ENCODE assay signal across 19 cellular contexts in genomic region chr16:67144943-67145342, GRCh38. TPM values are rescaled to one million over a fixed set of nuclear protein-coding genes. Genes with fewer than 3 reads are reported as not detected.
DNase-seq lines count a peak whose midpoint lies in the region; ATAC-seq and TF ChIP-seq lines count a peak whose summit lies in the region.
"Had no signal": no experiment of that assay in that cellular context is flagged by ENCODE, and none has a peak within 500 bp of the region (broad histone marks: within the 10 kb centered on the region; RNA-seq: fewer than 3 reads in every experiment).

No MANE protein-coding gene starts in this region.

- peaks cover 0 to 98% (median 88%) of the 10 kb centered on the region in 6 donors for H3K36me3 ChIP-seq in spleen

- peak overlapping the region in 2 of 8 donors; percentile 23 to 24 for H3K27ac ChIP-seq in spleen
- H3K27ac ChIP-seq: HL-60 had no signal

- H3K36me3 Mint-ChIP-seq in activated T-cell treated with anti-CD3 and anti-CD28 coated beads, Interleukin-2, amount 50 U/mL, for 24 hours (ENCODE audit: low read depth) = peaks cover 91% of the 10 kb centered on the region
- H3K36me3 Mint-ChIP-seq in activated T-cell treated with anti-CD3 and anti-CD28 coated beads, Interleukin-2, amount 50 U/mL, for 72 hours (ENCODE audit: insufficient read depth in 2 of 2) = peaks cover 11 to 19% of the 10 kb centered on the region in 2 donors
- peaks cover 45% of the 10 kb centered on the region for H3K36me3 Mint-ChIP-seq in activated T-helper 1 cell treated with anti-CD3 and anti-CD28 coated beads, Interleukin-12 subunit alpha, Interleukin-12 subunit beta, Interleukin-2, Interleukin-4 antibody, amounts not matched to agents 30 ng/mL and 10 ng/mL and 1 ng/mL, durations not matched to agents 14 hours and 24 hours and 36 hours (ENCODE audit: low read depth)
- H3K36me3 Mint-ChIP-seq in neural crest cell (ENCODE audit: low read depth) = peaks cover 25% of the 10 kb centered on the region
- peaks cover 59% of the 10 kb centered on the region for H3K36me3 Mint-ChIP-seq in activated naive CD8-positive, alpha-beta T cell treated with anti-CD3 and anti-CD28 coated beads for 36 hours

- WGBS in spleen, 5 donors = 86 to 97% (median 95%) methylated on average over 2 of the region's 2 CpGs

- DNase-seq in activated T-cell treated with anti-CD3 and anti-CD28 coated beads, Interleukin-2, amount 50 U/mL, for 24 hours = no peak
- no peak for DNase-seq in activated T-cell treated with anti-CD3 and anti-CD28 coated beads, Interleukin-2, amount 50 U/mL, for 72 hours
- DNase-seq in activated T-helper 1 cell treated with anti-CD3 and anti-CD28 coated beads, Interleukin-12 subunit alpha, Interleukin-12 subunit beta, Interleukin-2, Interleukin-4 antibody, amounts not matched to agents 30 ng/mL and 10 ng/mL and 1 ng/mL, durations not matched to agents 14 hours and 24 hours and 36 hours (ENCODE audit: low spot score) = no peak
- DNase-seq in neural crest cell (ENCODE audit: low read depth, low spot score) = no peak
- DNase-seq in spleen = peak; percentile 33
- DNase-seq in germinal center (ENCODE audit: low spot score) = no peak
- no peak for DNase-seq in activated naive CD8-positive, alpha-beta T cell treated with anti-CD3 and anti-CD28 coated beads for 36 hours
- no peak for DNase-seq in NCI-H1694 (lab: John Stamatoyannopoulos, UW)
- DNase-seq: C1 segment of cervical spinal cord; CD4-positive, CD25-positive, alpha-beta regulatory T cell; CD8-positive, alpha-beta memory T cell; COR-L47; DMS 273 treated with DMSO at 0.1 percent for 48 hours; DMS53; HCEC 1CT had no signal

- no peaks in the 10 kb centered on the region for H3K9me3 ChIP-seq in spleen

- no peak for TF ChIP-seq POLR2A in spleen (IDR thresholded peaks at IDR 0.05)

- peaks cover 0 to 14% (median 7%) of the 10 kb centered on the region in 7 donors for H3K27me3 ChIP-seq in spleen (replicated peaks in 1 of 7)

- peaks cover 0 to 10% (median 6%) of the 10 kb centered on the region in 6 donors for H3K4me1 ChIP-seq in spleen

- ATAC-seq in activated T-cell treated with anti-CD3 and anti-CD28 coated beads, Interleukin-2, amount 50 U/mL, for 72 hours (replicated peaks in 1 of 2) = no peak
- ATAC-seq: GM23338 had no signal

- TF ChIP-seq CTCF in neural crest cell (conservative IDR thresholded peaks at IDR 0.05) (no peak), spleen (IDR thresholded peaks at IDR 0.05 in 8 of 11, conservative IDR thresholded peaks at IDR 0.05 in 3 of 11) (no peak)

- H3K9me3 Mint-ChIP-seq in activated T-cell treated with anti-CD3 and anti-CD28 coated beads, Interleukin-2, amount 50 U/mL, for 24 hours = no peaks in the 10 kb centered on the region
- H3K9me3 Mint-ChIP-seq in activated T-cell treated with anti-CD3 and anti-CD28 coated beads, Interleukin-2, amount 50 U/mL, for 72 hours = no peaks in the 10 kb centered on the region
- H3K9me3 Mint-ChIP-seq in activated T-helper 1 cell treated with anti-CD3 and anti-CD28 coated beads, Interleukin-12 subunit alpha, Interleukin-12 subunit beta, Interleukin-2, Interleukin-4 antibody, amounts not matched to agents 30 ng/mL and 10 ng/mL and 1 ng/mL, durations not matched to agents 14 hours and 24 hours and 36 hours = no peaks in the 10 kb centered on the region
- H3K9me3 Mint-ChIP-seq in neural crest cell = no peaks in the 10 kb centered on the region
- no peaks in the 10 kb centered on the region for H3K9me3 Mint-ChIP-seq in activated naive CD8-positive, alpha-beta T cell treated with anti-CD3 and anti-CD28 coated beads for 36 hours
- H3K9me3 Mint-ChIP-seq: CD4-positive, CD25-positive, alpha-beta regulatory T cell; CD8-positive, alpha-beta memory T cell; GM23338; IgD-negative memory B cell had no signal

- intact Hi-C loops in activated T-helper 1 cell treated with anti-CD3 and anti-CD28 coated beads, Interleukin-12 subunit alpha, Interleukin-12 subunit beta, Interleukin-2, Interleukin-4 antibody, amounts not matched to agents 30 ng/mL and 10 ng/mL and 1 ng/mL, durations not matched to agents 14 hours and 24 hours and 36 hours (cut with micrococcal nuclease) = no loop called here
- intact Hi-C loops in spleen (cut with DNase I; ENCODE audit: low total_unique reads) = no loop called here

- no peaks in the 10 kb centered on the region for H3K4me1 Mint-ChIP-seq in activated T-cell treated with anti-CD3 and anti-CD28 coated beads, Interleukin-2, amount 50 U/mL, for 24 hours (ENCODE audit: low read depth)
- H3K4me1 Mint-ChIP-seq in activated T-cell treated with anti-CD3 and anti-CD28 coated beads, Interleukin-2, amount 50 U/mL, for 72 hours (ENCODE audit: low read depth) = no peaks in the 10 kb centered on the region
- no peaks in the 10 kb centered on the region for H3K4me1 Mint-ChIP-seq in activated T-helper 1 cell treated with anti-CD3 and anti-CD28 coated beads, Interleukin-12 subunit alpha, Interleukin-12 subunit beta, Interleukin-2, Interleukin-4 antibody, amounts not matched to agents 30 ng/mL and 10 ng/mL and 1 ng/mL, durations not matched to agents 14 hours and 24 hours and 36 hours (ENCODE audit: low read depth)
- H3K4me1 Mint-ChIP-seq in neural crest cell = no peaks in the 10 kb centered on the region
- no peaks in the 10 kb centered on the region for H3K4me1 Mint-ChIP-seq in activated naive CD8-positive, alpha-beta T cell treated with anti-CD3 and anti-CD28 coated beads for 36 hours

- no peak overlapping the region for H3K4me3 Mint-ChIP-seq in activated T-cell treated with anti-CD3 and anti-CD28 coated beads, Interleukin-2, amount 50 U/mL, for 24 hours
- H3K4me3 Mint-ChIP-seq in activated T-cell treated with anti-CD3 and anti-CD28 coated beads, Interleukin-2, amount 50 U/mL, for 72 hours = no peak overlapping the region
- no peak overlapping the region for H3K4me3 Mint-ChIP-seq in activated T-helper 1 cell treated with anti-CD3 and anti-CD28 coated beads, Interleukin-12 subunit alpha, Interleukin-12 subunit beta, Interleukin-2, Interleukin-4 antibody, amounts not matched to agents 30 ng/mL and 10 ng/mL and 1 ng/mL, durations not matched to agents 14 hours and 24 hours and 36 hours
- H3K4me3 Mint-ChIP-seq in neural crest cell = peak overlapping the region; percentile 10
- no peak overlapping the region for H3K4me3 Mint-ChIP-seq in activated naive CD8-positive, alpha-beta T cell treated with anti-CD3 and anti-CD28 coated beads for 36 hours
- H3K4me3 Mint-ChIP-seq: B cell; CD8-positive, alpha-beta memory T cell; GM23338; IgD-negative memory B cell had no signal

- peaks cover 7% of the 10 kb centered on the region for H3K27me3 Mint-ChIP-seq in activated T-cell treated with anti-CD3 and anti-CD28 coated beads, Interleukin-2, amount 50 U/mL, for 24 hours
- no peaks in the 10 kb centered on the region for H3K27me3 Mint-ChIP-seq in activated T-cell treated with anti-CD3 and anti-CD28 coated beads, Interleukin-2, amount 50 U/mL, for 72 hours (ENCODE audit: low read depth)
- no peaks in the 10 kb centered on the region for H3K27me3 Mint-ChIP-seq in activated T-helper 1 cell treated with anti-CD3 and anti-CD28 coated beads, Interleukin-12 subunit alpha, Interleukin-12 subunit beta, Interleukin-2, Interleukin-4 antibody, amounts not matched to agents 30 ng/mL and 10 ng/mL and 1 ng/mL, durations not matched to agents 14 hours and 24 hours and 36 hours (ENCODE audit: insufficient read depth)
- peaks cover 7% of the 10 kb centered on the region for H3K27me3 Mint-ChIP-seq in neural crest cell (ENCODE audit: low read depth)
- peaks cover 12% of the 10 kb centered on the region for H3K27me3 Mint-ChIP-seq in activated naive CD8-positive, alpha-beta T cell treated with anti-CD3 and anti-CD28 coated beads for 36 hours

- H3K4me3 ChIP-seq in spleen = no peak overlapping the region
- H3K4me3 ChIP-seq: GM23338 had no signal

- peak overlapping the region; percentile 5 for H3K27ac Mint-ChIP-seq in activated T-cell treated with anti-CD3 and anti-CD28 coated beads, Interleukin-2, amount 50 U/mL, for 24 hours
- H3K27ac Mint-ChIP-seq in activated T-cell treated with anti-CD3 and anti-CD28 coated beads, Interleukin-2, amount 50 U/mL, for 72 hours = no peak overlapping the region
- peak overlapping the region; percentile 2 for H3K27ac Mint-ChIP-seq in activated T-helper 1 cell treated with anti-CD3 and anti-CD28 coated beads, Interleukin-12 subunit alpha, Interleukin-12 subunit beta, Interleukin-2, Interleukin-4 antibody, amounts not matched to agents 30 ng/mL and 10 ng/mL and 1 ng/mL, durations not matched to agents 14 hours and 24 hours and 36 hours
- no peak overlapping the region for H3K27ac Mint-ChIP-seq in neural crest cell (ENCODE audit: unreplicated experiment)
- no peak overlapping the region for H3K27ac Mint-ChIP-seq in activated naive CD8-positive, alpha-beta T cell treated with anti-CD3 and anti-CD28 coated beads for 36 hours
- H3K27ac Mint-ChIP-seq: B cell, GM23338, IgD-negative memory B cell had no signal

RNA-seq across cellular contexts. Expression of gene B3GNT9, which starts 5.9 kb away (rescaled TPM):
- 1 to 10 TPM; 5.7 to 7.5 TPM for total RNA-seq in activated T-cell treated with anti-CD3 and anti-CD28 coated beads, Interleukin-2, amount 50 U/mL, for 72 hours
- total RNA-seq in activated T-helper 1 cell treated with anti-CD3 and anti-CD28 coated beads, Interleukin-12 subunit alpha, Interleukin-12 subunit beta, Interleukin-2, Interleukin-4 antibody, amounts not matched to agents 30 ng/mL and 10 ng/mL and 1 ng/mL, durations not matched to agents 14 hours and 24 hours and 36 hours = 6.2 TPM in 2 replicates
- total RNA-seq in neural crest cell (4.5 and 5.1 TPM in 2 replicates), spleen (10 to 100 TPM in 4 of 7 donors, 1 to 10 TPM in 3; 6.1 to 15.3 (median 10.1) TPM)
- polyA plus RNA-seq in spleen = 1 to 10 TPM; 2.0 to 6.6 (median 3.0) TPM
- total RNA-seq in activated naive CD8-positive, alpha-beta T cell treated with anti-CD3 and anti-CD28 coated beads for 36 hours = 1 to 10 TPM; 1.5 to 1.7 TPM

RNA-seq across cellular contexts. Expression of gene TRADD, which starts 14.8 kb away (rescaled TPM):
- 10 to 100 TPM; 38.1 to 50.7 TPM for total RNA-seq in activated T-cell treated with anti-CD3 and anti-CD28 coated beads, Interleukin-2, amount 50 U/mL, for 72 hours
- total RNA-seq in activated T-helper 1 cell treated with anti-CD3 and anti-CD28 coated beads, Interleukin-12 subunit alpha, Interleukin-12 subunit beta, Interleukin-2, Interleukin-4 antibody, amounts not matched to agents 30 ng/mL and 10 ng/mL and 1 ng/mL, durations not matched to agents 14 hours and 24 hours and 36 hours = 29.0 TPM in 2 replicates
- total RNA-seq in neural crest cell (0.68 and 0.70 TPM in 2 replicates), spleen (10 to 100 TPM; 29.2 to 39.3 (median 31.1) TPM)
- polyA plus RNA-seq in spleen = 10 to 100 TPM; 27.5 to 42.2 (median 35.3) TPM
- 10 to 100 TPM; 15.3 to 16.0 TPM for total RNA-seq in activated naive CD8-positive, alpha-beta T cell treated with anti-CD3 and anti-CD28 coated beads for 36 hours

RNA-seq across cellular contexts. Expression of gene FBXL8, which starts 14.8 kb away (rescaled TPM):
- total RNA-seq in activated T-cell treated with anti-CD3 and anti-CD28 coated beads, Interleukin-2, amount 50 U/mL, for 72 hours = 10 to 100 TPM; 32.1 to 37.1 TPM
- total RNA-seq in activated T-helper 1 cell treated with anti-CD3 and anti-CD28 coated beads, Interleukin-12 subunit alpha, Interleukin-12 subunit beta, Interleukin-2, Interleukin-4 antibody, amounts not matched to agents 30 ng/mL and 10 ng/mL and 1 ng/mL, durations not matched to agents 14 hours and 24 hours and 36 hours = 19.3 and 22.4 TPM in 2 replicates
- total RNA-seq in neural crest cell (0.44 TPM in 1 of 2 replicates, not detected in the other), spleen (10 to 100 TPM in 6 of 7 donors, 1 to 10 TPM in 1; 8.4 to 29.9 (median 13.2) TPM)
- 10 to 100 TPM in 1 of 3 donors, 1 to 10 TPM in 2; 6.0 to 11.2 (median 6.0) TPM for polyA plus RNA-seq in spleen
- total RNA-seq in activated naive CD8-positive, alpha-beta T cell treated with anti-CD3 and anti-CD28 coated beads for 36 hours = 1 to 10 TPM; 7.9 to 8.5 TPM
- total RNA-seq: GM23338 had no signal

RNA-seq across cellular contexts. Expression of gene HSF4, which starts 19.6 kb away (rescaled TPM):
- 10 to 100 TPM; 63.4 to 87.7 TPM for total RNA-seq in activated T-cell treated with anti-CD3 and anti-CD28 coated beads, Interleukin-2, amount 50 U/mL, for 72 hours
- total RNA-seq in activated T-helper 1 cell treated with anti-CD3 and anti-CD28 coated beads, Interleukin-12 subunit alpha, Interleukin-12 subunit beta, Interleukin-2, Interleukin-4 antibody, amounts not matched to agents 30 ng/mL and 10 ng/mL and 1 ng/mL, durations not matched to agents 14 hours and 24 hours and 36 hours = 30.3 and 36.8 TPM in 2 replicates
- total RNA-seq in neural crest cell (1.3 TPM in 1 of 2 replicates, not detected in the other), spleen (10 to 100 TPM; 11.5 to 43.7 (median 23.3) TPM)
- 10 to 100 TPM; 16.1 to 24.0 (median 16.7) TPM for polyA plus RNA-seq in spleen
- total RNA-seq in activated naive CD8-positive, alpha-beta T cell treated with anti-CD3 and anti-CD28 coated beads for 36 hours = 10 to 100 TPM in 1 of 2 experiments, 1 to 10 TPM in 1; 9.3 to 10.1 TPM
- polyA plus RNA-seq: CD4-positive, CD25-positive, alpha-beta regulatory T cell; CD8-positive, alpha-beta memory T cell; IgD-negative memory B cell had no signal

RNA-seq across cellular contexts. Expression of gene NOL3, which starts 25.4 kb away (rescaled TPM):
- 10 to 100 TPM; 21.6 to 30.6 TPM for total RNA-seq in activated T-cell treated with anti-CD3 and anti-CD28 coated beads, Interleukin-2, amount 50 U/mL, for 72 hours
- 19.0 and 22.9 TPM in 2 replicates for total RNA-seq in activated T-helper 1 cell treated with anti-CD3 and anti-CD28 coated beads, Interleukin-12 subunit alpha, Interleukin-12 subunit beta, Interleukin-2, Interleukin-4 antibody, amounts not matched to agents 30 ng/mL and 10 ng/mL and 1 ng/mL, durations not matched to agents 14 hours and 24 hours and 36 hours
- total RNA-seq in neural crest cell = 4.5 and 5.8 TPM in 2 replicates
- 10 to 100 TPM in 6 of 7 donors, 1 to 10 TPM in 1; 8.2 to 14.2 (median 13.6) TPM for total RNA-seq in spleen
- 10 to 100 TPM in 2 of 3 donors, 1 to 10 TPM in 1; 8.7 to 12.0 (median 10.8) TPM for polyA plus RNA-seq in spleen
- total RNA-seq in activated naive CD8-positive, alpha-beta T cell treated with anti-CD3 and anti-CD28 coated beads for 36 hours = 1 to 10 TPM; 6.1 to 6.4 TPM
- polyA plus RNA-seq: CD4-positive, CD25-positive, alpha-beta regulatory T cell; IgD-negative memory B cell had no signal

Comparison
In these comparisons a context has a peak if more than half of its experiments do, and no peak if none do; other contexts are left out.
1. H3K27ac Mint-ChIP-seq: peak in activated T-cell treated with anti-CD3 and anti-CD28 coated beads, Interleukin-2, amount 50 U/mL, for 24 hours (single experiment) and activated T-helper 1 cell treated with anti-CD3 and anti-CD28 coated beads, Interleukin-12 subunit alpha, Interleukin-12 subunit beta, Interleukin-2, Interleukin-4 antibody, amounts not matched to agents 30 ng/mL and 10 ng/mL and 1 ng/mL, durations not matched to agents 14 hours and 24 hours and 36 hours (single experiment); none in activated T-cell treated with anti-CD3 and anti-CD28 coated beads, Interleukin-2, amount 50 U/mL, for 72 hours (single experiment), neural crest cell (single experiment) and activated naive CD8-positive, alpha-beta T cell treated with anti-CD3 and anti-CD28 coated beads for 36 hours (single experiment).